20 cellular contexts compared by ENCODE assay signal in genomic region chr1:70855203-70855602, GRCh38.
"Had no signal": no experiment of that assay in that cellular context is flagged by ENCODE, and none has a peak within 500 bp of the region (broad histone marks: within the 10 kb centered on the region; RNA-seq: fewer than 3 reads in every experiment).

No MANE protein-coding gene starts in this region.

- H3K27ac ChIP-seq: SJSA1, SK-N-MC had no signal

- H3K4me3 ChIP-seq: SJSA1, SK-N-MC had no signal

- DNase-seq: NCI-H1092, NCI-H1105 treated with DMSO at 0.1 percent for 48 hours, NCI-H1417 treated with DMSO at 0.1 percent for 48 hours, NCI-H146, NCI-H1694 treated with DMSO at 0.1 percent for 48 hours, NCI-H1930, NCI-H2081, NCI-H2171, NCI-H226, NCI-H446, NCI-H510A, NCI-H524 treated with DMSO at 0.1 percent for 48 hours, NCI-H69, NCI-H774, Right ventricle myocardium superior, RPMI8226, SIG-M5 had no signal

- H3K4me1 ChIP-seq: SJSA1 had no signal

- FAIRE-seq: RCC 7860 had no signal

- H3K36me3 ChIP-seq: SJSA1 had no signal

- H3K9me3 ChIP-seq: SJSA1 had no signal

- H3K27me3 ChIP-seq: SJSA1 had no signal
